ENCODE assay signal across 1 cellular context in the genomic region with DNA sequence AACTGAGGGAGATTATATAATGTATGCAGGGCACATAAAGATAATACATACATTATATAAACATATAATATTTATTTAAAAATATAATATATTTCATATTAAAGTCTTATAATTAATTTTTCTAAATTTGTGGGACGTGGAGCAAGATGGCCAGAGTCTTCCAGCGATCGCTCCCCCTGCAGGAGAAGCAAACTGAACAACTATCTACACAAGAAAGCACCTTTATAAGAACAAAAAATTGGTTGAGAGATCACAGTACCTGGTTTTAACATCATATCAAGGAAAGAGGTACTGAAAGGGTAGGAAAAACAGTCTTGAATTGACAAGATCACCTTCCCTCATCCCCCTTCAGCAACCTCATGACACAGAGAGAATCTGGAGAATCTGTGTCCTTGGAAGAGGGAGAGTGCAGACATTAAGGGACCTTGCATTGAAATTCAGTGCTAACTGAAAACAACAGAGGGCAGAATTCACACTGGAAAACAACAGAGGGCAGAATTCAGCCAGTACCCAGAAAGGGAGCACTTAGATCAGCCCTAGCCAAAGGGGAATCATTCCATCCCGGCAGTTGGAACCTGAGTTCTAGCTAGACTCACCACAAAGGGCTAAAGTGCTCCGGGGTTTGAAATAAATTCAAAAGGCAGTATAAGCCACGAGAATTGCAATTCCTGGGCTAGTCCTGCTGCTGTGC.
TF ChIP-seq lines count a peak whose summit lies in the region.

No MANE protein-coding gene starts in this region.

TF ChIP-seq in GM23338, 12 proteins besides CTCF, POLR2A, EP300 and RAD21 (continued from another document):
- TF ChIP-seq, protein P1, sequence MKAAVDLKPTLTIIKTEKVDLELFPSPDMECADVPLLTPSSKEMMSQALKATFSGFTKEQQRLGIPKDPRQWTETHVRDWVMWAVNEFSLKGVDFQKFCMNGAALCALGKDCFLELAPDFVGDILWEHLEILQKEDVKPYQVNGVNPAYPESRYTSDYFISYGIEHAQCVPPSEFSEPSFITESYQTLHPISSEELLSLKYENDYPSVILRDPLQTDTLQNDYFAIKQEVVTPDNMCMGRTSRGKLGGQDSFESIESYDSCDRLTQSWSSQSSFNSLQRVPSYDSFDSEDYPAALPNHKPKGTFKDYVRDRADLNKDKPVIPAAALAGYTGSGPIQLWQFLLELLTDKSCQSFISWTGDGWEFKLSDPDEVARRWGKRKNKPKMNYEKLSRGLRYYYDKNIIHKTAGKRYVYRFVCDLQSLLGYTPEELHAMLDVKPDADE (IDR thresholded peaks at IDR 0.05): no peak
